In the genomic region with DNA sequence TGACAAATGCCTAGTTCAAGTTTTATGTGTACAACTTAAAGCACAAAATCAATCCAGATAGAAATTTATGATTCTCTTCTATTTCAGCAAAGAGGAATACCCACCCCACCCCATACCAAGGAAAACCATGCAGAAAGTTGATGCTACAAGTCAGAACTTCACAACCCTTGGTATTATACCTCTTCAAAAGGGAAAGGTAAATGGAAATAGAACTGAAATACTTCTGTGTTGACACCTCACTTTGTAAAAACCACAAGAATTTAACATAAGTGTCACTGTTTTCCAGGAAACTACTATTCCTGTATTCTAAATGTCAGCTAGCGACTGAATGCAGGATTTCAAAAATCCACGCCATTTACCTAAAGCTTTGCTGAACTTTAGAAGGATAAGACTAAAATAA, we compare ENCODE assay signal across 9 cellular contexts. TPM values are rescaled to one million over a fixed set of nuclear protein-coding genes. Genes with fewer than 3 reads are reported as not detected.
DNase-seq lines count a peak whose midpoint lies in the region; ATAC-seq, FAIRE-seq and TF ChIP-seq lines count a peak whose summit lies in the region.
"Had no signal": no experiment of that assay in that cellular context is flagged by ENCODE, and none has a peak within 500 bp of the region (broad histone marks: within the 10 kb centered on the region; RNA-seq: fewer than 3 reads in every experiment).

No MANE protein-coding gene starts in this region.

- H3K27me3 ChIP-seq in trophoblast cell (ENCODE audit: insufficient read depth, low read length) (no peaks in the 10 kb centered on the region), tibial nerve (no peaks in the 10 kb centered on the region)

- no peaks in the 10 kb centered on the region for H3K9me3 ChIP-seq in trophoblast cell (ENCODE audit: insufficient read depth, low read depth, low read length)
- no peaks in the 10 kb centered on the region for H3K9me3 ChIP-seq in tibial nerve

- H2AK5ac ChIP-seq in trophoblast cell (ENCODE audit: low read length) = no peak overlapping the region

- TF ChIP-seq CTCF in tibial nerve (IDR thresholded peaks at IDR 0.05) = no peak

- no peak overlapping the region for H2BK12ac ChIP-seq in trophoblast cell (ENCODE audit: low read length)

- ATAC-seq in effector memory CD8-positive, alpha-beta T cell (replicated peaks) = no peak
- ATAC-seq in Right ventricle myocardium inferior = no peak

- H3K79me1 ChIP-seq in trophoblast cell (ENCODE audit: low read length) = peaks cover 11% of the 10 kb centered on the region

- no peak overlapping the region for H4K8ac ChIP-seq in trophoblast cell (ENCODE audit: low read depth, low read length)

- peak; percentile 80 for FAIRE-seq in RCC 7860 (lab: Jason Lieb, UNC)

- H3K27ac Mint-ChIP-seq in effector memory CD8-positive, alpha-beta T cell = peak overlapping the region; percentile 98 to 99

- no peak overlapping the region for H4K91ac ChIP-seq in trophoblast cell (ENCODE audit: low read depth, low read length)

- H3K4me2 ChIP-seq in trophoblast cell (ENCODE audit: low read length) = peak overlapping the region; percentile 27

- no peak overlapping the region for H3K4ac ChIP-seq in trophoblast cell (ENCODE audit: low read depth, low read length)

- no peaks in the 10 kb centered on the region for H3K27me3 Mint-ChIP-seq in effector memory CD8-positive, alpha-beta T cell

- H3K27ac ChIP-seq in trophoblast cell (ENCODE audit: low read depth, low read length) (no peak overlapping the region), tibial nerve (peak overlapping the region in 2 of 4 donors; percentile 62 to 64)

- H3K4me1 Mint-ChIP-seq in effector memory CD8-positive, alpha-beta T cell (ENCODE audit: low read depth in 2 of 2) = peaks cover 56 to 76% of the 10 kb centered on the region in 2 donors

- no peaks in the 10 kb centered on the region for H3K9me3 Mint-ChIP-seq in effector memory CD8-positive, alpha-beta T cell

- H3K9ac ChIP-seq in trophoblast cell (ENCODE audit: low read length) = no peak overlapping the region

- peak overlapping the region; percentile 97 to 98 for H3K4me3 Mint-ChIP-seq in effector memory CD8-positive, alpha-beta T cell

- TF ChIP-seq EP300 in tibial nerve (IDR thresholded peaks at IDR 0.05) = no peak

- H3K36me3 Mint-ChIP-seq in effector memory CD8-positive, alpha-beta T cell (ENCODE audit: insufficient read depth) = peaks cover 48% of the 10 kb centered on the region

- H4K12ac ChIP-seq in trophoblast cell (ENCODE audit: low read depth, low read length) = no peak overlapping the region

- H3K36me3 ChIP-seq in trophoblast cell (ENCODE audit: control insufficient read depth in 1 of 2, insufficient read depth in 2 of 2, low read length in 2 of 2) = peaks cover 3 to 5% of the 10 kb centered on the region in 2 experiments
- H3K36me3 ChIP-seq in tibial nerve = no peaks in the 10 kb centered on the region

- no peak overlapping the region for H3K23ac ChIP-seq in trophoblast cell (ENCODE audit: low read length)

- intact Hi-C loops in Right ventricle myocardium inferior (cut with DNase I) = no loop called here

- no peak overlapping the region for H2BK120ac ChIP-seq in trophoblast cell (ENCODE audit: insufficient read depth, low read length, poor library complexity)

- no peak overlapping the region for H2BK5ac ChIP-seq in trophoblast cell (ENCODE audit: low read depth, low read length, poor library complexity)

- DNase-seq in ELR (ENCODE audit: low read depth) (peak; percentile 62), RCC 7860 (ENCODE audit: low spot score) (peak; percentile 47), trophoblast cell (peak in 1 of 2 donors; percentile 82), COLO668 (lab: John Stamatoyannopoulos, UW; ENCODE audit: unreplicated experiment) (no peak), DMS114 treated with DMSO at 0.1 percent for 48 hours (lab: John Stamatoyannopoulos, UW; ENCODE audit: unreplicated experiment) (no peak), Right ventricle myocardium inferior (ENCODE audit: missing footprints) (no peak), tibial nerve (ENCODE audit: low spot score in 2 of 2) (no peak)
- no peak for DNase-seq in effector memory CD8-positive, alpha-beta T cell
- DNase-seq: cerebellar nuclear complex had no signal

- TF ChIP-seq POLR2A in tibial nerve (IDR thresholded peaks at IDR 0.05) = no peak

- H3K4me3 ChIP-seq in trophoblast cell (ENCODE audit: low read depth, low read length) (no peak overlapping the region), tibial nerve (peak overlapping the region in 1 of 4 donors; percentile 2)

- no peak overlapping the region for H2AFZ ChIP-seq in trophoblast cell (ENCODE audit: insufficient read depth, low read length, poor library complexity)

- no CpG with 5 or more reads among the region's 2 CpGs for WGBS in trophoblast cell (ENCODE audit: extremely low coverage, insufficient coverage, insufficient read length)
- WGBS in tibial nerve, 2 donors = 69 to 71% methylated on average over 2 of the region's 2 CpGs

- H3K14ac ChIP-seq in trophoblast cell (ENCODE audit: low read length) = no peak overlapping the region

- H3K4me1 ChIP-seq in trophoblast cell (ENCODE audit: control insufficient read depth in 1 of 2, insufficient read depth in 2 of 2, low read length in 2 of 2) = peaks cover 4 to 5% of the 10 kb centered on the region in 2 experiments
- H3K4me1 ChIP-seq in tibial nerve = peaks cover 0 to 78% (median 47%) of the 10 kb centered on the region in 4 donors

- H3K79me2 ChIP-seq in trophoblast cell (ENCODE audit: control insufficient read depth, insufficient read depth, low read length, poor library complexity) = peaks cover 23% of the 10 kb centered on the region

- H3K18ac ChIP-seq in trophoblast cell (ENCODE audit: low read length) = no peak overlapping the region

RNA-seq across cellular contexts. Expression of gene CPNE1, which starts 3.7 kb away (rescaled TPM):
- polyA plus RNA-seq in trophoblast cell (2013) = 121 and 122 TPM in 2 replicates
- total RNA-seq in Right ventricle myocardium inferior (49.6 TPM), tibial nerve (100 to 1,000 TPM; 116 to 151 (median 144) TPM)

RNA-seq across cellular contexts. Expression of gene RBM12, which starts 3.7 kb away (rescaled TPM):
- polyA plus RNA-seq in trophoblast cell (2013) = 99.5 and 101 TPM in 2 replicates
- 41.4 TPM for total RNA-seq in Right ventricle myocardium inferior
- 10 to 100 TPM; 24.9 to 35.0 (median 30.8) TPM for total RNA-seq in tibial nerve

RNA-seq across cellular contexts. Expression of gene NFS1, which starts 38.1 kb away (rescaled TPM):
- 11.7 and 11.8 TPM in 2 replicates for polyA plus RNA-seq in trophoblast cell (2013)
- total RNA-seq in Right ventricle myocardium inferior (54.3 TPM), tibial nerve (10 to 100 TPM; 17.7 to 64.1 (median 34.5) TPM)

RNA-seq across cellular contexts. Expression of gene ROMO1, which starts 38.2 kb away (rescaled TPM):
- polyA plus RNA-seq in trophoblast cell (2013) = 506 and 511 TPM in 2 replicates
- total RNA-seq in Right ventricle myocardium inferior (190 TPM), tibial nerve (100 to 1,000 TPM; 237 to 447 (median 320) TPM)

RNA-seq across cellular contexts. Expression of gene SPAG4, which starts 45.4 kb away (rescaled TPM):
- polyA plus RNA-seq in trophoblast cell (2013) = 2.7 and 3.1 TPM in 2 replicates
- total RNA-seq in Right ventricle myocardium inferior (1.6 TPM), tibial nerve (1 to 10 TPM; 1.3 to 5.7 (median 2.6) TPM)

Comparison
In these comparisons a context has a peak if more than half of its experiments do, and no peak if none do; other contexts are left out.
1. DNase-seq: peak in ELR (single experiment) and RCC 7860 (single experiment); none in effector memory CD8-positive, alpha-beta T cell (0 of 3), COLO668 (single experiment), DMS114 treated with DMSO at 0.1 percent for 48 hours (single experiment), Right ventricle myocardium inferior (single experiment) and tibial nerve (0 of 2).